Comparison of ENCODE assay signal across 26 cellular contexts in genomic region chr5:14134771-14135170, GRCh38. TPM values are rescaled to one million over a fixed set of nuclear protein-coding genes. Genes with fewer than 3 reads are reported as not detected.
DNase-seq lines count a peak whose midpoint lies in the region; ATAC-seq, FAIRE-seq and TF ChIP-seq lines count a peak whose summit lies in the region.
"Had no signal": no experiment of that assay in that cellular context is flagged by ENCODE, and none has a peak within 500 bp of the region (broad histone marks: within the 10 kb centered on the region; RNA-seq: fewer than 3 reads in every experiment).

No MANE protein-coding gene starts in this region.

- H3K4me3 ChIP-seq in heart left ventricle = no peak overlapping the region
- H3K4me3 ChIP-seq: BLaER1, GM12878 had no signal

- no peaks in the 10 kb centered on the region for H3K36me3 ChIP-seq in heart left ventricle
- H3K36me3 ChIP-seq: BE2C, BLaER1 had no signal

- H3K27ac ChIP-seq in foreskin keratinocyte (no peak overlapping the region), heart left ventricle (no peak overlapping the region)
- H3K27ac ChIP-seq: BLaER1 had no signal

- no peaks in the 10 kb centered on the region for H3K27me3 ChIP-seq in foreskin keratinocyte
- H3K27me3 ChIP-seq in heart left ventricle = no peaks in the 10 kb centered on the region
- H3K27me3 ChIP-seq: BE2C, BLaER1 had no signal

- ATAC-seq in foreskin keratinocyte (peak; percentile 41), heart left ventricle (no peak), HG03521 (IDR thresholded peaks at IDR 0.05; ENCODE audit: unreplicated experiment) (no peak), HG03457 (IDR thresholded peaks at IDR 0.05; ENCODE audit: unreplicated experiment) (no peak)
- ATAC-seq: GM12878 had no signal

- intact Hi-C loops in heart left ventricle (cut with DNase I) = no loop called here

- FAIRE-seq in HTR-8/SVneo (lab: Jason Lieb, UNC) = peak; percentile 23
- FAIRE-seq: A204.1, GM12878, GM12892, GM18507 had no signal

- H3K4me1 ChIP-seq in foreskin keratinocyte = no peaks in the 10 kb centered on the region
- peaks cover 0 to 22% (median 2%) of the 10 kb centered on the region in 12 donors for H3K4me1 ChIP-seq in heart left ventricle
- H3K4me1 ChIP-seq: BE2C, BLaER1 had no signal

- 84 to 100% (median 86%) methylated on average over 2 of the region's 2 CpGs for WGBS in heart left ventricle, 4 donors

- DNase-seq in HTR-8/SVneo (ENCODE audit: insufficient read length, low spot score) (no peak), M059J (ENCODE audit: low read depth) (peak; percentile 73), foreskin keratinocyte (no peak), heart left ventricle (no peak), NCI-H146 treated with DMSO at 0.1 percent for 48 hours (lab: John Stamatoyannopoulos, UW; ENCODE audit: unreplicated experiment) (no peak)
- DNase-seq: 8988T; ACHN; BE2C; C1 segment of cervical spinal cord; CD4-positive, alpha-beta memory T cell; CD4-positive, CD25-positive, alpha-beta regulatory T cell; CD8-positive, alpha-beta memory T cell; COR-L47; DMS 273 treated with DMSO at 0.1 percent for 48 hours; DMS153; DMS79; DND-41; EL; GDM1 had no signal

- TF ChIP-seq CTCF in foreskin keratinocyte (conservative IDR thresholded peaks at IDR 0.05) (no peak), heart left ventricle (IDR thresholded peaks at IDR 0.05) (no peak)

- TF ChIP-seq POLR2A in heart left ventricle (IDR thresholded peaks at IDR 0.05) = no peak

- peaks cover 0 to 6% (median 0%) of the 10 kb centered on the region in 12 donors for H3K9me3 ChIP-seq in heart left ventricle
- H3K9me3 ChIP-seq: BE2C had no signal

RNA-seq across cellular contexts. Expression of gene TRIO, which starts 8.4 kb away (rescaled TPM):
- 55.8 and 116 TPM in 2 replicates for total RNA-seq in M059J (2014; rRNA removed; shearing (Covaris generic))
- 73.7 and 95.9 TPM in 2 replicates for total RNA-seq in foreskin keratinocyte
- polyA plus RNA-seq in foreskin keratinocyte = 18.1 and 18.4 TPM in 2 replicates
- 10 to 100 TPM; 45.4 to 99.1 (median 63.2) TPM for total RNA-seq in heart left ventricle
- 10 to 100 TPM; 35.2 to 50.9 TPM for polyA plus RNA-seq in heart left ventricle
